In the genomic region with DNA sequence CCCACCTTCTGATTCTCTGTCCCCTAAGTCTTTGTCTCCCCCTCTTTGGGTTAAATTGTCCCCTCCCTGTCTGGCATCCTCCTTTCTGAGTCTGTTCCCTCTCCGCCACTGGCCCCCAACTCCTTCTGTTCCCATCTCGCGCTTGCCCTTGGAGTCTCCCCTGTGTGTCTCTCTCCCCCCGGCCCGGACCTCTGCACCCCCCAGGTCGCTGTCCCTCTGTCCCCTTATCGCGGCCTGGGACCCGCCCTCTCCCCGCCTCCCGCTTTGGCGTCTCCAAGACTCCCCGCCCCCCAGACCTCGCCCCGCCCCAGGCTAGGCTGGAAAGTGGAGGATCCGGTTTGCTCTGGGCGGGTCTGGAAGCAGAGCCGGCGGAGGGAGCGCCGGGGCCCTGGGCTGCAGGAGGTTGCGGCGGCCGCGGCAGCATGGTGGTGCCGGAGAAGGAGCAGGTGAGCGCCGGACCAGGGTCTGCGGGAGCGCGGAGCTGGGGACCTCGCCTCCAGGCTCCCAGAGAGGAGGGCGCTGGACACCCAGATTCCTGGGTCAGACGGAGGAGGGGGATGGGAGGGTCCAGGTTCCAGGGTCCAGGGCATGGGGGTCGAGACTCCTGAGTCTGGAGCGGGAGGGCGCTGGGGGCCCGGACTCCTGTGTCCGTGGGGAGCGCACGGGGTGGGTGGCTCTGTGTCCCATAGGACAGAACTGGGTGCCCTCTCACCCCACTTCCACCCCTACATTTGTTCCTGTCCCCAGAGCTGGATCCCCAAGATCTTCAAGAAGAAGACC, we compare ENCODE assay signal across 8 cellular contexts. TPM values are rescaled to one million over a fixed set of nuclear protein-coding genes. Genes with fewer than 3 reads are reported as not detected.
DNase-seq lines count a peak whose midpoint lies in the region; TF ChIP-seq lines count a peak whose summit lies in the region.

A gene (plus strand): TSS at position 348 of the 780 bp plus-strand sequence. CDS start 75 bp downstream, at position 423.

- H3K36me3 Mint-ChIP-seq in activated naive CD4-positive, alpha-beta T cell treated with anti-CD3 and anti-CD28 coated beads, Interleukin-2, amount 10 ng/mL, durations not matched to agents 7 days and 5 days, result no peaks in the 10 kb centered on the region
- H3K36me3 Mint-ChIP-seq in nephron (ENCODE audit: low read depth), result peaks cover 4% of the 10 kb centered on the region

- 1 to 2% methylated on average over 14 to 15 of the region's 41 CpGs for WGBS in thyroid gland, 2 donors

- H3K4me3 ChIP-seq in AG04449 (ENCODE audit: low read depth, low read length), result peak within 1 kb of the TSS; percentile 93
- H3K4me3 ChIP-seq in foreskin fibroblast (ENCODE audit: low read depth in 1 of 2, low read length in 2 of 2), result peak within 1 kb of the TSS; percentile 88 to 94
- peak within 1 kb of the TSS; percentile 66 to 93 (median 82) for H3K4me3 ChIP-seq in thyroid gland (replicated peaks in 1 of 3)

- no peaks in the 10 kb centered on the region for H3K36me3 ChIP-seq in thyroid gland

- POLR2A ChIA-PET in AG04449 (lab: Yijun Ruan, JAX), result no interaction called here

- intact Hi-C loops in thyroid gland (cut with DNase I), result no loop called here

- peak; percentile 2 to 88 for TF ChIP-seq POLR2A in thyroid gland (IDR thresholded peaks at IDR 0.05)

- peaks cover 6 to 21% of the 10 kb centered on the region in 2 donors for H3K4me1 ChIP-seq in thyroid gland

- H3K9me3 ChIP-seq in thyroid gland, result no peaks in the 10 kb centered on the region

- DNase-seq in AG04449 (ENCODE audit: low read depth, low spot score) (no peak), HK-2 (ENCODE audit: unreplicated experiment) (peak; percentile 85), NOMO-1 treated with DMSO at 0.1 percent for 48 hours (lab: John Stamatoyannopoulos, UW; ENCODE audit: unreplicated experiment) (peak; percentile 65), foreskin fibroblast (peak; percentile 60 to 88), thyroid gland (peak; percentile 96 to 97)
- peak; percentile 73 for DNase-seq in activated naive CD4-positive, alpha-beta T cell treated with anti-CD3 and anti-CD28 coated beads, Interleukin-2, amount 10 ng/mL, durations not matched to agents 7 days and 5 days
- no peak for DNase-seq in NK-92 treated with Interleukin-12 subunit alpha and Interleukin-12 subunit beta, amount 100 ng/mL, for 24 hours (lab: John Stamatoyannopoulos, UW)

- no peak within 1 kb of the TSS for H3K27ac Mint-ChIP-seq in activated naive CD4-positive, alpha-beta T cell treated with anti-CD3 and anti-CD28 coated beads, Interleukin-2, amount 10 ng/mL, durations not matched to agents 7 days and 5 days
- peak within 1 kb of the TSS; percentile 64 to 89 (median 88) for H3K27ac Mint-ChIP-seq in nephron

- H3K27ac ChIP-seq in thyroid gland, result peak within 1 kb of the TSS; percentile 55 to 84 (median 82)

- H3K27me3 ChIP-seq in thyroid gland, result no peaks in the 10 kb centered on the region

- H3K9me3 Mint-ChIP-seq in activated naive CD4-positive, alpha-beta T cell treated with anti-CD3 and anti-CD28 coated beads, Interleukin-2, amount 10 ng/mL, durations not matched to agents 7 days and 5 days, result no peaks in the 10 kb centered on the region
- no peaks in the 10 kb centered on the region for H3K9me3 Mint-ChIP-seq in nephron

- H3K4me3 Mint-ChIP-seq in activated naive CD4-positive, alpha-beta T cell treated with anti-CD3 and anti-CD28 coated beads, Interleukin-2, amount 10 ng/mL, durations not matched to agents 7 days and 5 days, result peak within 1 kb of the TSS; percentile 49
- peak within 1 kb of the TSS; percentile 82 to 99 (median 94) for H3K4me3 Mint-ChIP-seq in nephron

- peaks cover 83% of the 10 kb centered on the region for H3K27me3 Mint-ChIP-seq in activated naive CD4-positive, alpha-beta T cell treated with anti-CD3 and anti-CD28 coated beads, Interleukin-2, amount 10 ng/mL, durations not matched to agents 7 days and 5 days
- H3K27me3 Mint-ChIP-seq in nephron (ENCODE audit: low read depth), result peaks cover 15% of the 10 kb centered on the region

- CTCF ChIA-PET in AG04449 (lab: Yijun Ruan, JAX), result interaction anchor here (1.1 to 1.8 kb wide), 2 partner anchors 41 to 44 kb away, joined by 3 to 4 read pairs; a partner anchor contains a TSS
- CTCF ChIA-PET in activated naive CD4-positive, alpha-beta T cell treated with anti-CD3 and anti-CD28 coated beads, Interleukin-2, amount 10 ng/mL, durations not matched to agents 7 days and 5 days (lab: Charles Lee), result no interaction called here

- TF ChIP-seq CTCF in AG04449 (IDR thresholded peaks at IDR 0.05; ENCODE audit: insufficient read depth, low read length, missing control alignments) (no peak), foreskin fibroblast (IDR thresholded peaks at IDR 0.05; ENCODE audit: low read depth, low read length) (no peak), nephron (IDR thresholded peaks at IDR 0.05; ENCODE audit: unreplicated experiment in 3 of 3) (no peak), thyroid gland (IDR thresholded peaks at IDR 0.05) (no peak)

- peaks cover 4% of the 10 kb centered on the region for H3K4me1 Mint-ChIP-seq in activated naive CD4-positive, alpha-beta T cell treated with anti-CD3 and anti-CD28 coated beads, Interleukin-2, amount 10 ng/mL, durations not matched to agents 7 days and 5 days
- H3K4me1 Mint-ChIP-seq in nephron, result peaks cover 41% of the 10 kb centered on the region

RNA-seq across cellular contexts. Expression of the gene that starts here (rescaled TPM):
- 10 to 100 TPM; 18.4 to 36.4 (median 26.1) TPM for total RNA-seq in thyroid gland

Comparison
In these comparisons a context has a peak if more than half of its experiments do, and no peak if none do; other contexts are left out.
1. DNase-seq: peak in HK-2 (single experiment), NOMO-1 treated with DMSO at 0.1 percent for 48 hours (single experiment), activated naive CD4-positive, alpha-beta T cell treated with anti-CD3 and anti-CD28 coated beads, Interleukin-2, amount 10 ng/mL, durations not matched to agents 7 days and 5 days (single experiment), foreskin fibroblast (2 of 2) and thyroid gland (2 of 2); none in AG04449 (single experiment) and NK-92 treated with Interleukin-12 subunit alpha and Interleukin-12 subunit beta, amount 100 ng/mL, for 24 hours (single experiment).
2. Peak in every context shown above with its lines, with median percentiles within 50 percentile points of each other: H3K4me3 ChIP-seq.